Comparison of ENCODE assay signal across 16 cellular contexts in genomic region chr2:105596522-105596921, GRCh38.
DNase-seq lines count a peak whose midpoint lies in the region; ATAC-seq and TF ChIP-seq lines count a peak whose summit lies in the region.
"Had no signal": no experiment of that assay in that cellular context is flagged by ENCODE, and none has a peak within 500 bp of the region (broad histone marks: within the 10 kb centered on the region; RNA-seq: fewer than 3 reads in every experiment).

No MANE protein-coding gene starts in this region.

- no peaks in the 10 kb centered on the region for H3K27me3 ChIP-seq in CD8-positive, alpha-beta T cell (ENCODE audit: insufficient read depth, low read length)
- H3K27me3 ChIP-seq in PC-3 (ENCODE audit: low read length): no peaks in the 10 kb centered on the region
- no peaks in the 10 kb centered on the region for H3K27me3 ChIP-seq in dorsolateral prefrontal cortex
- H3K27me3 ChIP-seq in neural progenitor cell: no peaks in the 10 kb centered on the region
- H3K27me3 ChIP-seq: BE2C had no signal

- peak overlapping the region; percentile 85 for H3K27ac Mint-ChIP-seq in CD8-positive, alpha-beta T cell
- H3K27ac Mint-ChIP-seq in neural progenitor cell: no peak overlapping the region
- H3K27ac Mint-ChIP-seq: HFFc6 had no signal

- H3F3A ChIP-seq in PC-3 (ENCODE audit: low read length, unreplicated experiment): peaks cover 4% of the 10 kb centered on the region
- no peaks in the 10 kb centered on the region for H3F3A ChIP-seq in neural progenitor cell (ENCODE audit: low read depth)

- H3K36me3 Mint-ChIP-seq in CD8-positive, alpha-beta T cell: no peaks in the 10 kb centered on the region
- H3K36me3 Mint-ChIP-seq in neural progenitor cell: no peaks in the 10 kb centered on the region
- H3K36me3 Mint-ChIP-seq: CD8-positive, alpha-beta memory T cell had no signal

- no peaks in the 10 kb centered on the region for H3K9me3 Mint-ChIP-seq in CD8-positive, alpha-beta T cell
- H3K9me3 Mint-ChIP-seq in neural progenitor cell: no peaks in the 10 kb centered on the region
- H3K9me3 Mint-ChIP-seq: CD8-positive, alpha-beta memory T cell; HFFc6 had no signal

- H3K4me2 ChIP-seq in PC-3 (ENCODE audit: low read length) (no peak overlapping the region), neural progenitor cell (no peak overlapping the region)
- H3K4me2 ChIP-seq: A549 had no signal

- POLR2A ChIA-PET in CD8-positive, alpha-beta T cell (lab: Charles Lee): interaction anchor here (1.0 to 1.1 kb wide), 2 partner anchors 9 to 20 kb away, joined by 3 to 4 read pairs; no protein-coding TSS in a partner anchor
- POLR2A ChIA-PET in PC-3 (lab: Charles Lee; ENCODE audit: unreplicated experiment): no interaction called here

- H3K9ac ChIP-seq in PC-3 (ENCODE audit: low read length) (no peak overlapping the region), neural progenitor cell (no peak overlapping the region)

- peak; percentile 66 for ATAC-seq in CD8-positive, alpha-beta T cell
- ATAC-seq in PC-3: no peak
- no peak for ATAC-seq in HG02571 (IDR thresholded peaks at IDR 0.05; ENCODE audit: unreplicated experiment)
- ATAC-seq: A549 had no signal

- H3K4me1 ChIP-seq in CD8-positive, alpha-beta T cell (ENCODE audit: insufficient read depth, low read length): peaks cover 20% of the 10 kb centered on the region
- H3K4me1 ChIP-seq in PC-3 (ENCODE audit: insufficient read depth, low read length) (peaks cover 34% of the 10 kb centered on the region), neural progenitor cell (peaks cover 8% of the 10 kb centered on the region)
- H3K4me1 ChIP-seq: A549, BE2C, Caco-2 had no signal

- H2AFZ ChIP-seq in PC-3 (ENCODE audit: low read length) (no peak overlapping the region), neural progenitor cell (replicated peaks) (peak overlapping the region; percentile 26)

- no peaks in the 10 kb centered on the region for H3K27me3 Mint-ChIP-seq in CD8-positive, alpha-beta T cell (ENCODE audit: low read depth)
- peaks cover 19% of the 10 kb centered on the region for H3K27me3 Mint-ChIP-seq in neural progenitor cell (ENCODE audit: insufficient read depth, low read depth)

- no TSS peak for BruUV-seq in PC-3 (replicated peaks; lab: Mats Ljungman, UMichigan)

- H3K79me2 ChIP-seq in PC-3 (ENCODE audit: low read length): no peaks in the 10 kb centered on the region
- no peaks in the 10 kb centered on the region for H3K79me2 ChIP-seq in neural progenitor cell (ENCODE audit: low read depth)

- intact Hi-C loops in CD8-positive, alpha-beta T cell (cut with DNase I, micrococcal nuclease): no loop called here
- intact Hi-C loops in PC-3 (cut with micrococcal nuclease) (no loop called here), dorsolateral prefrontal cortex (cut with DNase I) (no loop called here)

- no peak for DNase-seq in CD8-positive, alpha-beta T cell
- no peak for DNase-seq in PC-3
- DNase-seq in dorsolateral prefrontal cortex: peak in 1 of 10 donors; percentile 28
- no peak for DNase-seq in neural progenitor cell (ENCODE audit: low spot score)
- no peak for DNase-seq in GF-D8 (lab: John Stamatoyannopoulos, UW)
- DNase-seq: BE2C; Caco-2; CD8-positive, alpha-beta memory T cell; DND-41; GDM1; HCEC 1CT; HFFc6 had no signal

- no peak for TF ChIP-seq CTCF in CD8-positive, alpha-beta T cell (IDR thresholded peaks at IDR 0.05)
- TF ChIP-seq CTCF in PC-3 (conservative IDR thresholded peaks at IDR 0.05; ENCODE audit: low read depth, low read length) (no peak), dorsolateral prefrontal cortex (IDR thresholded peaks at IDR 0.05 in 54 of 56, conservative IDR thresholded peaks at IDR 0.05 in 2 of 56; ENCODE audit: low read depth in 1 of 56, partially characterized antibody in 56 of 56) (no peak), neural progenitor cell (IDR thresholded peaks at IDR 0.05) (no peak)

- no peaks in the 10 kb centered on the region for H3K9me2 ChIP-seq in PC-3 (replicated peaks; ENCODE audit: low read length)

- CTCF ChIA-PET in CD8-positive, alpha-beta T cell (lab: Charles Lee): interaction anchor here (1.5 kb wide), 1 partner anchor 20 kb away, joined by 5 read pairs; no protein-coding TSS in a partner anchor
- CTCF ChIA-PET in PC-3 (lab: Charles Lee): no interaction called here

- H3K4me3 ChIP-seq in CD8-positive, alpha-beta T cell (ENCODE audit: low read depth, low read length): no peak overlapping the region
- no peak overlapping the region for H3K4me3 ChIP-seq in PC-3 (ENCODE audit: low read length)
- H3K4me3 ChIP-seq in dorsolateral prefrontal cortex: no peak overlapping the region
- H3K4me3 ChIP-seq in neural progenitor cell: no peak overlapping the region
- H3K4me3 ChIP-seq: A549 had no signal

- H3K36me3 ChIP-seq in CD8-positive, alpha-beta T cell (ENCODE audit: insufficient read depth, low read length): no peaks in the 10 kb centered on the region
- no peaks in the 10 kb centered on the region for H3K36me3 ChIP-seq in PC-3 (ENCODE audit: low read depth, low read length)
- no peaks in the 10 kb centered on the region for H3K36me3 ChIP-seq in neural progenitor cell
- H3K36me3 ChIP-seq: BE2C had no signal

- no peak overlapping the region for H3K4me3 Mint-ChIP-seq in CD8-positive, alpha-beta T cell
- no peak overlapping the region for H3K4me3 Mint-ChIP-seq in neural progenitor cell
- H3K4me3 Mint-ChIP-seq: CD8-positive, alpha-beta memory T cell; HFFc6 had no signal

- H3K9me3 ChIP-seq in CD8-positive, alpha-beta T cell (ENCODE audit: low read length): no peaks in the 10 kb centered on the region
- H3K9me3 ChIP-seq in PC-3 (ENCODE audit: low read length) (no peaks in the 10 kb centered on the region), neural progenitor cell (ENCODE audit: low read depth) (no peaks in the 10 kb centered on the region)
- H3K9me3 ChIP-seq: A549, BE2C, Caco-2 had no signal

- H3K4me1 Mint-ChIP-seq in CD8-positive, alpha-beta T cell (ENCODE audit: low read depth): peaks cover 21% of the 10 kb centered on the region
- peaks cover 37% of the 10 kb centered on the region for H3K4me1 Mint-ChIP-seq in neural progenitor cell
- H3K4me1 Mint-ChIP-seq: CD8-positive, alpha-beta memory T cell had no signal

- H4K20me1 ChIP-seq in PC-3 (ENCODE audit: low read length) (no peaks in the 10 kb centered on the region), neural progenitor cell (ENCODE audit: low read depth) (no peaks in the 10 kb centered on the region)

- H3K27ac ChIP-seq in CD8-positive, alpha-beta T cell (ENCODE audit: low read depth, low read length): no peak overlapping the region
- H3K27ac ChIP-seq in PC-3 (ENCODE audit: low read length) (peak overlapping the region; percentile 19), dorsolateral prefrontal cortex (peak overlapping the region in 50 of 59 donors; percentile 16 to 88 (median 69)), neural progenitor cell (no peak overlapping the region)
- H3K27ac ChIP-seq: A549, C4-2B, HL-60 had no signal

Comparison
In these comparisons a context has a peak if more than half of its experiments do, and no peak if none do; other contexts are left out.
1. H3K27ac ChIP-seq: peak in PC-3 (single experiment) and dorsolateral prefrontal cortex (50 of 59); none in CD8-positive, alpha-beta T cell (single experiment) and neural progenitor cell (single experiment).